11 cellular contexts compared by ENCODE assay signal in the genomic region with DNA sequence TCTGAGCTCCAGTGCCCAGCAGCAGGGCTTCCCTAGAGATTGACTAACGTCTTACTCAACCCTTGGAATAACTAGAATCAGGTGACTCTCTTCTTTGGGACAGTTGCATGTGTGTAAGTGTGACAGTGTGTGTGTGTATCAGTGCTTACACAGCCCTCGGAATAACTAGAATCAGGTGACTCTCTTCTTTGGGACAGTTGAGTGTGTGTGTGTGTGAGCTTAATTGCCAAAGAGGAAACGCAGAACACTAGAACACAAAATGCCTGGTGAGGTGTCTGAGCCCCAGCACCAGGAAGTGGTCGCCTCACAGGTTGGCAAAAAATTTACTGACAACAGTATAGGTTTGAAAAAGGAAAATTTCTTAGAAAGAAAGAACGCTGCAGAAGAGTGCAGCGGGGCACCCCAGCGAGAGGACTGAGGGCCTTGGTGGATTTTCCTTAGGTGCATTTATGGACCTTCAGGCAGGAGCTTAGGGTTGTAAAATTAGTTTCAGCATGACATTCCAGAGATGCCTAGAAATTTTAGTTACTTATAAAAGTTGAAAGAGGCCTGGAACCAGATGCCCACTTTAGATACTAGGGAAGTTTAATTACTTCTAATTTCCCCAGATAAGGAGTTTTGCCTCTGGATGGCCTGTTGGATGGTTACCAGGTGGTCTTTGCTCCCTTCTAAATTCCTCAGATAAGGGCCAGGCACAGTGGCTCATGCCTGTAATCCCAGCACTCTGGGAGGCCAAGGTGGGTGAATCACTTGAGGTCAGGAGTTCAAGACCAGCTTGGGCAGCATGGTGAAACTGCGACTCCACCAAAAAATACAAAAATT. TPM values are rescaled to one million over a fixed set of nuclear protein-coding genes. Genes with fewer than 3 reads are reported as not detected.
A peak's percentile ranks its signal among the peaks of the same experiment; 100 is the strongest.
DNase-seq lines count a peak whose midpoint lies in the region; ATAC-seq lines count a peak whose summit lies in the region.
"Had no signal": no experiment of that assay in that cellular context is flagged by ENCODE, and none has a peak within 500 bp of the region (broad histone marks: within the 10 kb centered on the region; RNA-seq: fewer than 3 reads in every experiment).

No MANE protein-coding gene starts in this region.

- intact Hi-C loops in activated CD4-positive, alpha-beta T cell treated with anti-CD3 and anti-CD28 coated beads, Interleukin-2, amount 10 ng/mL, durations not matched to agents 24 days and 14 days (cut with micrococcal nuclease): no loop called here

- peak; percentile 84 for DNase-seq in activated CD4-positive, alpha-beta T cell treated with anti-CD3 and anti-CD28 coated beads, Interleukin-2, amount 10 ng/mL, durations not matched to agents 24 days and 14 days
- DNase-seq in activated CD4-positive, alpha-beta T cell treated with anti-CD3 and anti-CD28 coated beads for 1 hour: no peak
- DNase-seq in T-helper 2 cell treated with Interferon-gamma antibody and Interleukin-4, amounts not matched to agents 5 μg/mL and 100 μg/mL, for 36 hours (ENCODE audit: low spot score): peak; percentile 35
- DNase-seq in effector memory CD8-positive, alpha-beta T cell: peak; percentile 38 to 39 (median 39)
- no peak for DNase-seq in stimulated activated naive B cell treated with anti-CD40 and anti-IgM and Interleukin-4, amounts not matched to agents 10 μg/mL and 1 μg/mL and 100 μg/mL, for 72 hours
- no peak for DNase-seq in NCI-H2107 treated with DMSO at 0.1 percent for 48 hours (lab: John Stamatoyannopoulos, UW; ENCODE audit: unreplicated experiment)
- DNase-seq: activated B cell treated with CpG ODN at 0.5 μM for 24 hours, left cardiac atrium, NCI-H345 had no signal

- H3K27ac Mint-ChIP-seq in activated CD4-positive, alpha-beta T cell treated with anti-CD3 and anti-CD28 coated beads, Interleukin-2, amount 10 ng/mL, durations not matched to agents 24 days and 14 days: peak overlapping the region; percentile 91
- H3K27ac Mint-ChIP-seq in T-helper 2 cell treated with Interferon-gamma antibody and Interleukin-4, amounts not matched to agents 5 μg/mL and 100 μg/mL, for 36 hours: peak overlapping the region; percentile 82
- H3K27ac Mint-ChIP-seq in effector memory CD8-positive, alpha-beta T cell: peak overlapping the region; percentile 81
- H3K27ac Mint-ChIP-seq in stimulated activated naive B cell treated with anti-CD40 and anti-IgM and Interleukin-4, amounts not matched to agents 10 μg/mL and 1 μg/mL and 100 μg/mL, for 72 hours: peak overlapping the region; percentile 9
- H3K27ac Mint-ChIP-seq: activated B cell treated with CpG ODN at 0.5 μM for 24 hours had no signal

- peak; percentile 33 for ATAC-seq in effector memory CD8-positive, alpha-beta T cell (replicated peaks)
- ATAC-seq in stimulated activated naive B cell treated with anti-CD40 and anti-IgM and Interleukin-4, amounts not matched to agents 10 μg/mL and 1 μg/mL and 100 μg/mL, for 72 hours (replicated peaks): no peak
- no peak for ATAC-seq in HG02759 (IDR thresholded peaks at IDR 0.05; ENCODE audit: unreplicated experiment)
- ATAC-seq in HG03280 (IDR thresholded peaks at IDR 0.05; ENCODE audit: unreplicated experiment): no peak
- ATAC-seq: left cardiac atrium had no signal

- peak overlapping the region; percentile 68 for H3K4me3 Mint-ChIP-seq in activated CD4-positive, alpha-beta T cell treated with anti-CD3 and anti-CD28 coated beads, Interleukin-2, amount 10 ng/mL, durations not matched to agents 24 days and 14 days
- peak overlapping the region; percentile 66 for H3K4me3 Mint-ChIP-seq in T-helper 2 cell treated with Interferon-gamma antibody and Interleukin-4, amounts not matched to agents 5 μg/mL and 100 μg/mL, for 36 hours
- H3K4me3 Mint-ChIP-seq in effector memory CD8-positive, alpha-beta T cell: peak overlapping the region; percentile 63 to 70
- H3K4me3 Mint-ChIP-seq in stimulated activated naive B cell treated with anti-CD40 and anti-IgM and Interleukin-4, amounts not matched to agents 10 μg/mL and 1 μg/mL and 100 μg/mL, for 72 hours: no peak overlapping the region
- H3K4me3 Mint-ChIP-seq: activated B cell treated with CpG ODN at 0.5 μM for 24 hours had no signal

- H3K4me1 Mint-ChIP-seq in activated CD4-positive, alpha-beta T cell treated with anti-CD3 and anti-CD28 coated beads, Interleukin-2, amount 10 ng/mL, durations not matched to agents 24 days and 14 days: peaks cover 48% of the 10 kb centered on the region
- peaks cover 42% of the 10 kb centered on the region for H3K4me1 Mint-ChIP-seq in T-helper 2 cell treated with Interferon-gamma antibody and Interleukin-4, amounts not matched to agents 5 μg/mL and 100 μg/mL, for 36 hours (ENCODE audit: low read depth)
- H3K4me1 Mint-ChIP-seq in effector memory CD8-positive, alpha-beta T cell (ENCODE audit: low read depth in 2 of 2): peaks cover 36 to 39% of the 10 kb centered on the region in 2 donors
- peaks cover 7 to 32% of the 10 kb centered on the region in 2 donors for H3K4me1 Mint-ChIP-seq in stimulated activated naive B cell treated with anti-CD40 and anti-IgM and Interleukin-4, amounts not matched to agents 10 μg/mL and 1 μg/mL and 100 μg/mL, for 72 hours

- H3K9me3 Mint-ChIP-seq in activated CD4-positive, alpha-beta T cell treated with anti-CD3 and anti-CD28 coated beads, Interleukin-2, amount 10 ng/mL, durations not matched to agents 24 days and 14 days: no peaks in the 10 kb centered on the region
- H3K9me3 Mint-ChIP-seq in T-helper 2 cell treated with Interferon-gamma antibody and Interleukin-4, amounts not matched to agents 5 μg/mL and 100 μg/mL, for 36 hours: no peaks in the 10 kb centered on the region
- H3K9me3 Mint-ChIP-seq in effector memory CD8-positive, alpha-beta T cell: no peaks in the 10 kb centered on the region
- no peaks in the 10 kb centered on the region for H3K9me3 Mint-ChIP-seq in stimulated activated naive B cell treated with anti-CD40 and anti-IgM and Interleukin-4, amounts not matched to agents 10 μg/mL and 1 μg/mL and 100 μg/mL, for 72 hours
- H3K9me3 Mint-ChIP-seq: activated B cell treated with CpG ODN at 0.5 μM for 24 hours had no signal

- H3K36me3 Mint-ChIP-seq in activated CD4-positive, alpha-beta T cell treated with anti-CD3 and anti-CD28 coated beads, Interleukin-2, amount 10 ng/mL, durations not matched to agents 24 days and 14 days (ENCODE audit: low read depth): peaks cover 18% of the 10 kb centered on the region
- peaks cover 22% of the 10 kb centered on the region for H3K36me3 Mint-ChIP-seq in T-helper 2 cell treated with Interferon-gamma antibody and Interleukin-4, amounts not matched to agents 5 μg/mL and 100 μg/mL, for 36 hours (ENCODE audit: low read depth)
- peaks cover 27% of the 10 kb centered on the region for H3K36me3 Mint-ChIP-seq in effector memory CD8-positive, alpha-beta T cell (ENCODE audit: insufficient read depth)
- H3K36me3 Mint-ChIP-seq in stimulated activated naive B cell treated with anti-CD40 and anti-IgM and Interleukin-4, amounts not matched to agents 10 μg/mL and 1 μg/mL and 100 μg/mL, for 72 hours: peaks cover 15 to 30% of the 10 kb centered on the region in 2 donors

- no peaks in the 10 kb centered on the region for H3K27me3 Mint-ChIP-seq in activated CD4-positive, alpha-beta T cell treated with anti-CD3 and anti-CD28 coated beads, Interleukin-2, amount 10 ng/mL, durations not matched to agents 24 days and 14 days
- no peaks in the 10 kb centered on the region for H3K27me3 Mint-ChIP-seq in T-helper 2 cell treated with Interferon-gamma antibody and Interleukin-4, amounts not matched to agents 5 μg/mL and 100 μg/mL, for 36 hours (ENCODE audit: low read depth)
- no peaks in the 10 kb centered on the region for H3K27me3 Mint-ChIP-seq in effector memory CD8-positive, alpha-beta T cell
- no peaks in the 10 kb centered on the region for H3K27me3 Mint-ChIP-seq in stimulated activated naive B cell treated with anti-CD40 and anti-IgM and Interleukin-4, amounts not matched to agents 10 μg/mL and 1 μg/mL and 100 μg/mL, for 72 hours
- H3K27me3 Mint-ChIP-seq: activated B cell treated with CpG ODN at 0.5 μM for 24 hours had no signal

RNA-seq across cellular contexts. Expression of a gene that starts 3.7 kb away (rescaled TPM):
- total RNA-seq in activated CD4-positive, alpha-beta T cell treated with anti-CD3 and anti-CD28 coated beads, Interleukin-2, amount 10 ng/mL, durations not matched to agents 24 days and 14 days: 104 and 106 TPM in 2 replicates

RNA-seq across cellular contexts. Expression of a gene that starts 5.4 kb away (rescaled TPM):
- total RNA-seq in activated CD4-positive, alpha-beta T cell treated with anti-CD3 and anti-CD28 coated beads, Interleukin-2, amount 10 ng/mL, durations not matched to agents 24 days and 14 days: 16.3 and 17.4 TPM in 2 replicates

RNA-seq across cellular contexts. Expression of a gene that starts 33.9 kb away (rescaled TPM):
- total RNA-seq in activated CD4-positive, alpha-beta T cell treated with anti-CD3 and anti-CD28 coated beads, Interleukin-2, amount 10 ng/mL, durations not matched to agents 24 days and 14 days: 9.9 and 10.6 TPM in 2 replicates

RNA-seq across cellular contexts. Expression of a gene that starts 36.6 kb away (rescaled TPM):
- 48.3 and 49.2 TPM in 2 replicates for total RNA-seq in activated CD4-positive, alpha-beta T cell treated with anti-CD3 and anti-CD28 coated beads, Interleukin-2, amount 10 ng/mL, durations not matched to agents 24 days and 14 days

RNA-seq across cellular contexts. Expression of a gene that starts 43.2 kb away (rescaled TPM):
- total RNA-seq in activated CD4-positive, alpha-beta T cell treated with anti-CD3 and anti-CD28 coated beads, Interleukin-2, amount 10 ng/mL, durations not matched to agents 24 days and 14 days: 80.3 and 87.0 TPM in 2 replicates

Comparison
In these comparisons a context has a peak if more than half of its experiments do, and no peak if none do; other contexts are left out.
1. DNase-seq: peak in activated CD4-positive, alpha-beta T cell treated with anti-CD3 and anti-CD28 coated beads, Interleukin-2, amount 10 ng/mL, durations not matched to agents 24 days and 14 days (single experiment), T-helper 2 cell treated with Interferon-gamma antibody and Interleukin-4, amounts not matched to agents 5 μg/mL and 100 μg/mL, for 36 hours (single experiment) and effector memory CD8-positive, alpha-beta T cell (3 of 3); none in activated CD4-positive, alpha-beta T cell treated with anti-CD3 and anti-CD28 coated beads for 1 hour (single experiment), stimulated activated naive B cell treated with anti-CD40 and anti-IgM and Interleukin-4, amounts not matched to agents 10 μg/mL and 1 μg/mL and 100 μg/mL, for 72 hours (single experiment) and NCI-H2107 treated with DMSO at 0.1 percent for 48 hours (single experiment).
2. H3K27ac Mint-ChIP-seq: peak in every context shown above with its lines; median percentile 91 in activated CD4-positive, alpha-beta T cell treated with anti-CD3 and anti-CD28 coated beads, Interleukin-2, amount 10 ng/mL, durations not matched to agents 24 days and 14 days; 82 in T-helper 2 cell treated with Interferon-gamma antibody and Interleukin-4, amounts not matched to agents 5 μg/mL and 100 μg/mL, for 36 hours; 81 in effector memory CD8-positive, alpha-beta T cell; 9 in stimulated activated naive B cell treated with anti-CD40 and anti-IgM and Interleukin-4, amounts not matched to agents 10 μg/mL and 1 μg/mL and 100 μg/mL, for 72 hours.
3. H3K4me3 Mint-ChIP-seq: peak in activated CD4-positive, alpha-beta T cell treated with anti-CD3 and anti-CD28 coated beads, Interleukin-2, amount 10 ng/mL, durations not matched to agents 24 days and 14 days (single experiment), T-helper 2 cell treated with Interferon-gamma antibody and Interleukin-4, amounts not matched to agents 5 μg/mL and 100 μg/mL, for 36 hours (single experiment) and effector memory CD8-positive, alpha-beta T cell (2 of 2); none in stimulated activated naive B cell treated with anti-CD40 and anti-IgM and Interleukin-4, amounts not matched to agents 10 μg/mL and 1 μg/mL and 100 μg/mL, for 72 hours (0 of 2).